2 cellular contexts compared by ENCODE assay signal in genomic region chr3:184129012-184129411, GRCh38.
TF ChIP-seq lines count a peak whose summit lies in the region.

No MANE protein-coding gene starts in this region.

TF ChIP-seq in A549, 52 proteins besides CTCF, POLR2A, EP300 and RAD21:
- TF ChIP-seq MAX (IDR thresholded peaks at IDR 0.05) = no peak
- no peak for TF ChIP-seq RARB (CRISPR knock-in tag; IDR thresholded peaks at IDR 0.05)
TF ChIP-seq in A549: peak in this region for 0.

TF ChIP-seq in H1, 55 proteins besides CTCF, POLR2A, EP300 and RAD21:
- TF ChIP-seq TEAD4 (IDR thresholded peaks at IDR 0.05; ENCODE audit: low read depth, low read length) (peak; percentile 52; the same call in 1 of the 2 replicates), JUN (IDR thresholded peaks at IDR 0.05; ENCODE audit: low read depth, low read length) (no peak)
